In genomic region chr17:79273660-79274059, GRCh38 we compare ENCODE assay signal across 16 cellular contexts.
"Had no signal": no experiment of that assay in that cellular context is flagged by ENCODE, and none has a peak within 500 bp of the region (broad histone marks: within the 10 kb centered on the region; RNA-seq: fewer than 3 reads in every experiment).

No MANE protein-coding gene starts in this region.

- H3K36me3 ChIP-seq: heart left ventricle, spleen, transverse colon had no signal

- ATAC-seq: esophagus mucosa; heart left ventricle; left colon; sciatic nerve; stimulated activated memory B cell treated with anti-CD40 and anti-IgM and Interleukin-4, amounts not matched to agents 10 μg/mL and 1 μg/mL and 100 μg/mL, for 72 hours had no signal

- H3K9me3 ChIP-seq: heart left ventricle, psoas muscle, spleen, transverse colon had no signal

- DNase-seq: effector memory CD4-positive, alpha-beta T cell; heart left ventricle; hippocampal formation; left colon; mesendoderm; naive B cell; psoas muscle; retina; spleen; stimulated activated CD4-positive, alpha-beta T cell treated with anti-CD3 and anti-CD28 coated beads, Interleukin-15, amount 100 ng/mL, for 24 hours; stimulated activated CD4-positive, alpha-beta T cell treated with anti-CD3 and anti-CD28 coated beads, Interleukin-1b, Interleukin-23, amount 100 ng/mL, for 48 hours; stimulated activated CD4-positive, alpha-beta T cell treated with anti-CD3 and anti-CD28 coated beads, Interleukin-4, amount 100 ng/mL, for 24 hours; transverse colon had no signal

- H3K4me3 ChIP-seq: heart left ventricle, psoas muscle, spleen, transverse colon had no signal

- H3K27ac ChIP-seq: heart left ventricle, psoas muscle, spleen, transverse colon had no signal

- H3K4me1 ChIP-seq: heart left ventricle, psoas muscle, spleen, transverse colon had no signal
